Comparison of ENCODE assay signal across 8 cellular contexts in the genomic region with DNA sequence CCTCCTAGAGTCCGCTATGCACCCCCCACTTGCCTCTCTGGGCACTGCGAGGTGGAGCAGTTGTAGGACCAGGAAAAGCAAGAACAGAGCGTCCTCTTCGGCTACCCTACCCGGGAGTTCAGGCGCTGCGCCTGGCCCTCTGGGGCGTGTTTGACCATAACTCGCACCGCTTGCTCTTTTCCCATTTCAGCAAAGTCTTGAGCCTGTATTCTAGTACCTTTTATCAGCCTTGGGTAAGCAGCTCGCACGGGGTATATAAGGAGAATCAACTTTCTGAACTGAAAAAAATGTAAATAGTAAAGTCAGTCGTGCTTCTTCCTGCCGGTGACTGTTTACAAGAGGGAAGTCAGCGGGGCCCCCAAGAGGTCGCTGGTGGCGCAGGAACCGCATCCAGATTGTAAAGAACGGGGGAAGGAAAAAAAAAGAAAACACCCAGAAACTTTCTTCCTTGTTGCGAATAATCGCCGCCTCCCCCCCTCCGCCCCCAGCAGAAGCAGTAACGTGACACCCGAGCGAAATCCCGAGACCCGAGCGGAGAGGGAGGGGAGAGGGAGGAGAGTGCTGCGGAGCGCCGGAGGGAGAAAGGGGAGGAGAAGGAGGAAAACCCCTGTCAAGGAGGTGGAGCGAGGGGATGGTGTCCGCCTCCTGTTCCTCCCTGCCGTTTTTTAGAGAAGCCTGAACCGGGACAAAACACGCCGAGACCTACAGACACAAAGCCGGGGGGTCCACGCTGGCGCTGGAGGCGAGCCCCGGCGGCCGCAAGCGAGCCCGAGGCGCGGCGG. TPM values are rescaled to one million over a fixed set of nuclear protein-coding genes. Genes with fewer than 3 reads are reported as not detected.
DNase-seq lines count a peak whose midpoint lies in the region; ATAC-seq and TF ChIP-seq lines count a peak whose summit lies in the region.

A gene with protein sequence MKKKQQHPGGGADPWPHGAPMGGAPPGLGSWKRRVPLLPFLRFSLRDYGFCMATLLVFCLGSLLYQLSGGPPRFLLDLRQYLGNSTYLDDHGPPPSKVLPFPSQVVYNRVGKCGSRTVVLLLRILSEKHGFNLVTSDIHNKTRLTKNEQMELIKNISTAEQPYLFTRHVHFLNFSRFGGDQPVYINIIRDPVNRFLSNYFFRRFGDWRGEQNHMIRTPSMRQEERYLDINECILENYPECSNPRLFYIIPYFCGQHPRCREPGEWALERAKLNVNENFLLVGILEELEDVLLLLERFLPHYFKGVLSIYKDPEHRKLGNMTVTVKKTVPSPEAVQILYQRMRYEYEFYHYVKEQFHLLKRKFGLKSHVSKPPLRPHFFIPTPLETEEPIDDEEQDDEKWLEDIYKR (plus strand): TSS at position 668 of the 782 bp plus-strand sequence. CDS start 401 bp downstream, outside the sequence.

- intact Hi-C loops in left lung (cut with DNase I), result loop anchor here in 1 of 2 donors (10.0 kb wide), 1 partner anchor 208 kb away; no protein-coding TSS in a partner anchor

- H3K4me3 ChIP-seq in HAP-1, result peak within 1 kb of the TSS; percentile 87
- H3K4me3 ChIP-seq in left lung, result peak within 1 kb of the TSS; percentile 51 to 69

- TF ChIP-seq CTCF in left lung (IDR thresholded peaks at IDR 0.05), result peak in 1 of 2 donors; percentile 20

- peak; percentile 83 for ATAC-seq in left lung

- H3K36me3 ChIP-seq in HAP-1 (replicated peaks), result no peaks in the 10 kb centered on the region
- H3K36me3 ChIP-seq in left lung, result no peaks in the 10 kb centered on the region

- H3K4me1 ChIP-seq in HAP-1 (peaks cover 17% of the 10 kb centered on the region; the same call in 1 of the 2 replicates), left lung (peaks cover 0 to 25% of the 10 kb centered on the region in 2 donors)

- peak; percentile 83 for DNase-seq in DMS79 treated with DMSO at 0.1 percent for 48 hours (lab: John Stamatoyannopoulos, UW)
- peak; percentile 95 to 97 for DNase-seq in HAP-1 (ENCODE audit: low spot score in 2 of 2)
- peak; percentile 58 for DNase-seq in NCI-H2107 treated with DMSO at 0.1 percent for 48 hours (lab: John Stamatoyannopoulos, UW; ENCODE audit: unreplicated experiment)
- DNase-seq in activated CD4-positive, alpha-beta T cell treated with anti-CD3 and anti-CD28 coated beads for 24 hours (ENCODE audit: low read depth in 2 of 2), result peak; percentile 27 to 34
- DNase-seq in dermis blood vessel endothelial cell, result peak; percentile 32
- DNase-seq in left lung, result peak; percentile 83 to 91
- DNase-seq in stimulated activated CD4-positive, alpha-beta T cell treated with anti-CD3 and anti-CD28 coated beads, Interleukin-2, amount 100 ng/mL, for 48 hours, result peak; percentile 28 to 34
- DNase-seq in NK-92 (lab: John Stamatoyannopoulos, UW; ENCODE audit: unreplicated experiment), result no peak

- H3K9me3 ChIP-seq in HAP-1, result no peaks in the 10 kb centered on the region
- no peaks in the 10 kb centered on the region for H3K9me3 ChIP-seq in left lung

- in situ Hi-C loops in HAP-1 (cut with MboI; ENCODE audit: low sequenced_read_pairs), result loop anchor here (10.0 to 25.0 kb wide), 2 partner anchors 198 to 691 kb away; no protein-coding TSS in a partner anchor

- peak within 1 kb of the TSS; percentile 68 to 92 for H3K27ac ChIP-seq in left lung

- H3K27me3 ChIP-seq in HAP-1 (ENCODE audit: low read depth) (no peaks in the 10 kb centered on the region), left lung (peaks cover 0 to 65% of the 10 kb centered on the region in 2 donors)

RNA-seq across cellular contexts. Expression of the gene that starts here (rescaled TPM):
- 0.28 and 0.34 TPM in 2 replicates for total RNA-seq in dermis blood vessel endothelial cell
- total RNA-seq in left lung, result 10 to 100 TPM; 10.4 to 17.0 TPM

Comparison
In these comparisons a context has a peak if more than half of its experiments do, and no peak if none do; other contexts are left out.
1. Peak in DNase-seq in dermis blood vessel endothelial cell; RNA of the gene not detected or under 1 TPM.